ENCODE assay signal across 20 cellular contexts in genomic region chr3:56954125-56954524, GRCh38.
"Had no signal": no experiment of that assay in that cellular context is flagged by ENCODE, and none has a peak within 500 bp of the region (broad histone marks: within the 10 kb centered on the region; RNA-seq: fewer than 3 reads in every experiment).

No MANE protein-coding gene starts in this region.

- H3K4me3 ChIP-seq: breast epithelium, coronary artery, lung, prostate gland, thyroid gland had no signal

- ATAC-seq: activated CD4-positive, alpha-beta T cell treated with anti-CD3 and anti-CD28 coated beads for 36 hours; activated T-cell treated with anti-CD3 and anti-CD28 coated beads, Interleukin-2, amount 50 U/mL, for 4 hours; naive thymus-derived CD8-positive, alpha-beta T cell; stimulated activated naive CD8-positive, alpha-beta T cell treated with anti-CD3 and anti-CD28 coated beads, Interleukin-15, Interleukin-2, amounts not matched to agents 100 U/mL and 50 U/mL, for 24 hours had no signal

- H3K9me3 ChIP-seq: breast epithelium, prostate gland, thyroid gland had no signal

- H3K36me3 ChIP-seq: breast epithelium, prostate gland, thyroid gland had no signal

- H3K27me3 ChIP-seq: breast epithelium, thyroid gland had no signal

- H3K27ac ChIP-seq: breast epithelium, coronary artery, epithelial cell of prostate, prostate gland, thyroid gland had no signal

- DNase-seq: activated B cell treated with CpG ODN at 0.5 μM for 24 hours; activated CD4-positive, alpha-beta T cell treated with anti-CD3 and anti-CD28 coated beads for 36 hours; activated CD4-positive, alpha-beta T cell treated with anti-CD3 and anti-CD28 coated beads, Interleukin-2, amount 50 U/mL, for 4 hours; activated CD8-positive, alpha-beta memory T cell treated with anti-CD3 and anti-CD28 coated beads for 24 hours; activated CD8-positive, alpha-beta memory T cell treated with anti-CD3 and anti-CD28 coated beads, Interleukin-2, amount 50 U/mL, for 4 hours; activated naive CD4-positive, alpha-beta T cell; activated T-cell treated with anti-CD3 and anti-CD28 coated beads, Interleukin-2, amount 50 U/mL, for 4 hours; foreskin fibroblast; naive thymus-derived CD8-positive, alpha-beta T cell; stimulated activated CD4-positive, alpha-beta T cell treated with anti-CD3 and anti-CD28 coated beads, Interleukin-12 subunit alpha, Interleukin-12 subunit beta, amount 100 ng/mL, for 4 hours; stimulated activated CD4-positive, alpha-beta T cell treated with anti-CD3 and anti-CD28 coated beads, Interleukin-4, amount 100 ng/mL, for 4 hours; stimulated activated naive CD8-positive, alpha-beta T cell treated with anti-CD3 and anti-CD28 coated beads, Interleukin-15, Interleukin-2, amounts not matched to agents 100 U/mL and 50 U/mL, for 24 hours; substantia nigra; T1000; thyroid gland had no signal

- H3K4me1 ChIP-seq: breast epithelium, prostate gland, thyroid gland had no signal
